ENCODE assay signal across 16 cellular contexts in the genomic region with DNA sequence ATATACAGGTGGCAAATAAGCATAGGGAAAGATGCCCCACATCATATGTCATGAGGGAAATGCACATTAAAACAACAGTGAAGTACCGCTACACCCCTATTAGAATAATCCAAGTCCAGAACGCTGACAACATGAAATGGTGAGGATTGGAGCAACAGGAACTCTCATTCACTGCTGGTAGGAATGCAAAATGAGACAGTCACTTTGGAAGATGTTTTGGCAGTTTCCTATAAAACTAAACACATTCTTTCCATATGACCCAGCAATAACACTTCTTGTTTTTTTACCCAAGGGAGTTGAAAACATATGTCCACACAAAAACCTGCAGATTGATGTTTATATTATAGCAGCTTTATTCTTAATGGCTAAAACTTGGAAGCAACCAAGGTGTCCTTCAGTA.
"Had no signal": no experiment of that assay in that cellular context is flagged by ENCODE, and none has a peak within 500 bp of the region (broad histone marks: within the 10 kb centered on the region; RNA-seq: fewer than 3 reads in every experiment).

No MANE protein-coding gene starts in this region.

- FAIRE-seq: kidney, urothelium cell line had no signal

- DNase-seq: activated CD4-positive, alpha-beta memory T cell treated with anti-CD3 and anti-CD28 coated beads for 36 hours; activated CD4-positive, alpha-beta T cell treated with anti-CD3 and anti-CD28 coated beads for 1 hour; activated CD8-positive, alpha-beta memory T cell treated with anti-CD3 and anti-CD28 coated beads, Interleukin-2, amount 10 ng/mL, durations not matched to agents 7 days and 5 days; activated naive CD4-positive, alpha-beta T cell treated with anti-CD3 and anti-CD28 coated beads, Interleukin-2, amount 10 ng/mL, durations not matched to agents 7 days and 5 days; activated T-cell treated with anti-CD3 and anti-CD28 coated beads, Interleukin-2, amount 50 U/mL, for 1 hour; caudate nucleus; cortex of kidney; effector CD4-positive, alpha-beta T cell; kidney; left ventricle myocardium inferior; naive B cell; psoas muscle; stimulated activated CD4-positive, alpha-beta T cell treated with anti-CD3 and anti-CD28 coated beads, Interleukin-2, amount 100 ng/mL, for 24 hours had no signal

- H3K4me3 ChIP-seq: esophagus muscularis mucosa, left ventricle myocardium inferior, neural progenitor cell, psoas muscle had no signal
